In the genomic region with DNA sequence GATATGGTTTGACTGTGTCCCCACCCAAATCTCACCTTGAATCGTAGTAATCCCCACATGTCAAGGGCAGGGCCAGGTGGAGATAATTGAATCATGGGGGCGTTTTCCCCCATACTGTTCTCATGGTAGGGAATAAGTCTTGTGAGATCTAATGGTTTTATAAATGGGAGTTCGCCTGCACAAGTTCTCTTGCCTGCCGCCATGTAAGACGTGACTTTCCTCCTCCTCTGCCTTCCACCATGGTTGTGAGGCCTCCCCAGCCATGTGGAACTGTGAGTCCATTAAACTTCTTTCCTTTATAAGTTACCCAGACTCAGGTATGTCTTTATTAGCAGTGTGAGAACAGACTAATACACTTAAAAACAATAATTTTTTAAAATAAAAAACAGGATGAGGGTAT, we compare ENCODE assay signal across 1 cellular context. TPM values are rescaled to one million over a fixed set of nuclear protein-coding genes. Genes with fewer than 3 reads are reported as not detected.
"Had no signal": no experiment of that assay in that cellular context is flagged by ENCODE, and none has a peak within 500 bp of the region (broad histone marks: within the 10 kb centered on the region; RNA-seq: fewer than 3 reads in every experiment).

No MANE protein-coding gene starts in this region.

RNA-seq across cellular contexts. Expression of gene SPRY4, which starts 52.2 kb away (rescaled TPM):
- polyA plus RNA-seq: IgD-negative memory B cell had no signal
